Comparison of ENCODE assay signal across 14 cellular contexts in the genomic region with DNA sequence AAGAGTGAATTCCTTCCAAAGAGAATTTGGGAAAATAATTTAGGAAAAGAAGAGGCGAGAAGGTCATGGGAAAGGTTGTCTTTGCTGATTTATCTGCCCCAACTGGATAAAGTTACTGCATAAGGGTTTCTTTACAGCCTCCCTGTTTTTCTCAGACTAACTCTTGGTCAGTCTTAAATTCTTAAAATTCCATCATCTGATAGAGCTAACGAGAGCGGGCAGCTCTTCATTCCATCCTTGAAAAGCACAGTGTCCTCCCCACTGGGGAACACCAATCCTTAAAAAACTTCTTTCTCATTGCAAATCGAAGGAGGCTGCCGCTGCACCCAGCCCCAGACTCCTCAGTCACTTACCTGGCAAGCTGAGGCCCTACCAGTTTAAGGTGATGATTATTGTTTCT.
DNase-seq lines count a peak whose midpoint lies in the region; ATAC-seq and TF ChIP-seq lines count a peak whose summit lies in the region.
"Had no signal": no experiment of that assay in that cellular context is flagged by ENCODE, and none has a peak within 500 bp of the region (broad histone marks: within the 10 kb centered on the region; RNA-seq: fewer than 3 reads in every experiment).

No MANE protein-coding gene starts in this region.

- DNase-seq in H9: no peak
- DNase-seq in astrocyte of the hippocampus (ENCODE audit: low read depth, low spot score): peak; percentile 69
- DNase-seq in iris pigment epithelial cell (ENCODE audit: low read depth): peak; percentile 81
- no peak for DNase-seq in spleen
- DNase-seq in NCI-H1105 (lab: John Stamatoyannopoulos, UW): no peak
- no peak for DNase-seq in CD8-positive, alpha-beta T cell
- DNase-seq: activated T-cell treated with anti-CD3 and anti-CD28 coated beads for 4 hours, midbrain, NCI-H187 treated with DMSO at 0.1 percent for 48 hours, substantia nigra had no signal

- H4K5ac ChIP-seq in H9 (ENCODE audit: insufficient read length, low read depth, low read length): no peak overlapping the region

- no peak for ATAC-seq in GM21447 (IDR thresholded peaks at IDR 0.05; ENCODE audit: unreplicated experiment)
- no peak for ATAC-seq in CD8-positive, alpha-beta T cell
- no peak for ATAC-seq in HG03469 (IDR thresholded peaks at IDR 0.05; ENCODE audit: unreplicated experiment)

- no peak overlapping the region for H3K4ac ChIP-seq in H9 (ENCODE audit: low read depth, low read length)

- no peak overlapping the region for H3K9ac ChIP-seq in H9 (ENCODE audit: extremely low read depth, insufficient read length, low read length)
- H3K9ac ChIP-seq: KMS-11 had no signal

- WGBS in H9 (ENCODE audit: extremely low coverage, insufficient read length, low lambda C conversion rate): no CpG with 5 or more reads among the region's 5 CpGs
- WGBS in spleen, 5 donors: 64 to 87% (median 80%) methylated on average over 5 of the region's 5 CpGs

- peaks cover 0 to 34% (median 7%) of the 10 kb centered on the region in 6 donors for H3K36me3 ChIP-seq in spleen
- peaks cover 12% of the 10 kb centered on the region for H3K36me3 ChIP-seq in CD8-positive, alpha-beta T cell (ENCODE audit: insufficient read depth, low read length)

- no peaks in the 10 kb centered on the region for H3K27me3 ChIP-seq in H9 (ENCODE audit: insufficient read depth, low read length)
- H3K27me3 ChIP-seq in spleen (replicated peaks in 1 of 7): no peaks in the 10 kb centered on the region
- no peaks in the 10 kb centered on the region for H3K27me3 ChIP-seq in CD8-positive, alpha-beta T cell (ENCODE audit: insufficient read depth, low read length)
- H3K27me3 ChIP-seq: right atrium auricular region had no signal

- TF ChIP-seq CTCF in H9 (conservative IDR thresholded peaks at IDR 0.05) (no peak), spleen (IDR thresholded peaks at IDR 0.05 in 8 of 11, conservative IDR thresholded peaks at IDR 0.05 in 3 of 11) (no peak)
- TF ChIP-seq CTCF in CD8-positive, alpha-beta T cell (IDR thresholded peaks at IDR 0.05): no peak

- peak overlapping the region in 2 of 3 experiments; percentile 90 to 97; a peak in 4 of 7 replicates for H3K27ac Mint-ChIP-seq in H9
- no peak overlapping the region for H3K27ac Mint-ChIP-seq in CD8-positive, alpha-beta T cell

- no peak overlapping the region for H3K4me2 ChIP-seq in H9 (ENCODE audit: insufficient read depth, insufficient read length, low read length)
- H3K4me2 ChIP-seq: KMS-11 had no signal

- H3K23ac ChIP-seq in H9 (ENCODE audit: insufficient read length, low read depth, low read length): no peak overlapping the region

- H2BK20ac ChIP-seq in H9 (ENCODE audit: low read depth, low read length, poor library complexity, severe bottlenecking): no peak overlapping the region

- H3K4me1 Mint-ChIP-seq in H9: peaks cover 30 to 38% of the 10 kb centered on the region in 2 experiments
- no peaks in the 10 kb centered on the region for H3K4me1 Mint-ChIP-seq in CD8-positive, alpha-beta T cell (ENCODE audit: low read depth)

- H4K20me1 ChIP-seq in H9 (ENCODE audit: control insufficient read depth, insufficient read depth, insufficient read length): no peaks in the 10 kb centered on the region

- no peak overlapping the region for H4K91ac ChIP-seq in H9 (ENCODE audit: insufficient read length, low read depth, low read length)

- peaks cover 7% of the 10 kb centered on the region; the same call in 1 of the 2 replicates for H3K4me1 ChIP-seq in H9 (ENCODE audit: insufficient read depth, low read length)
- peaks cover 0 to 53% (median 10%) of the 10 kb centered on the region in 6 donors for H3K4me1 ChIP-seq in spleen
- H3K4me1 ChIP-seq in CD8-positive, alpha-beta T cell (ENCODE audit: insufficient read depth, low read length): no peaks in the 10 kb centered on the region

- POLR2A ChIA-PET in CD8-positive, alpha-beta T cell (lab: Charles Lee): interaction anchor here (1.4 kb wide), 1 partner anchor 12 kb away, joined by 4 read pairs; no protein-coding TSS in a partner anchor

- no peaks in the 10 kb centered on the region for H3K79me1 ChIP-seq in H9 (ENCODE audit: insufficient read depth, low read depth, low read length, poor library complexity, severe bottlenecking)

- intact Hi-C loops in spleen (cut with DNase I; ENCODE audit: low total_unique reads): no loop called here
- intact Hi-C loops in CD8-positive, alpha-beta T cell (cut with DNase I, micrococcal nuclease): no loop called here

- H3K14ac ChIP-seq in H9 (ENCODE audit: insufficient read depth, low read length): no peak overlapping the region

- H4K8ac ChIP-seq in H9 (replicated peaks; ENCODE audit: insufficient read length, low read depth, low read length): no peak overlapping the region

- CTCF ChIA-PET in CD8-positive, alpha-beta T cell (lab: Charles Lee): no interaction called here

- H3K79me2 ChIP-seq in H9 (ENCODE audit: insufficient read depth, low read length): 0 out of 2 replicates have a peak, but pooled peaks cover 2% of the 10 kb centered on the region

- no peak for TF ChIP-seq POLR2A in spleen (IDR thresholded peaks at IDR 0.05)

- H2BK12ac ChIP-seq in H9 (ENCODE audit: insufficient read length, low read depth, low read length): no peak overlapping the region

- no peak overlapping the region for H3K18ac ChIP-seq in H9 (ENCODE audit: insufficient read length, low read depth, low read length)

- H3K56ac ChIP-seq in H9 (ENCODE audit: insufficient read length, low read depth, low read length): no peak overlapping the region

- no peak overlapping the region for H2AK5ac ChIP-seq in H9 (ENCODE audit: insufficient read length, low read length)

- no peak overlapping the region for H2BK120ac ChIP-seq in H9 (ENCODE audit: low read depth, low read length, poor library complexity, severe bottlenecking)

- no peak overlapping the region for H2BK5ac ChIP-seq in H9 (ENCODE audit: insufficient read length, low read length)

- H3K27ac ChIP-seq in H9 (ENCODE audit: insufficient read length, low read depth, low read length): no peak overlapping the region
- H3K27ac ChIP-seq in spleen: peak overlapping the region in 7 of 8 donors; percentile 62 to 86 (median 82)
- H3K27ac ChIP-seq in CD8-positive, alpha-beta T cell (ENCODE audit: low read depth, low read length): no peak overlapping the region
- H3K27ac ChIP-seq: KMS-11 had no signal

- peaks cover 17 to 40% (median 32%) of the 10 kb centered on the region in 3 experiments; a peak in 6 of 7 replicates for H3K36me3 Mint-ChIP-seq in H9 (ENCODE audit: insufficient read depth in 1 of 3, low read depth in 3 of 3)
- peaks cover 65% of the 10 kb centered on the region for H3K36me3 Mint-ChIP-seq in CD8-positive, alpha-beta T cell

- no peak overlapping the region for H3T11ph ChIP-seq in H9 (ENCODE audit: low read length)

- no peaks in the 10 kb centered on the region for H3K27me3 Mint-ChIP-seq in H9 (ENCODE audit: low read depth)
- no peaks in the 10 kb centered on the region for H3K27me3 Mint-ChIP-seq in CD8-positive, alpha-beta T cell (ENCODE audit: low read depth)

- no peaks in the 10 kb centered on the region for H3K9me3 ChIP-seq in H9 (ENCODE audit: control insufficient read depth, low read depth, low read length)
- no peaks in the 10 kb centered on the region for H3K9me3 ChIP-seq in spleen
- H3K9me3 ChIP-seq in CD8-positive, alpha-beta T cell (ENCODE audit: low read length): no peaks in the 10 kb centered on the region
- H3K9me3 ChIP-seq: right atrium auricular region had no signal

- H3K4me3 Mint-ChIP-seq in H9: peak overlapping the region in 1 of 2 experiments; percentile 9; a peak in 1 of 5 replicates
- no peak overlapping the region for H3K4me3 Mint-ChIP-seq in CD8-positive, alpha-beta T cell

- peak overlapping the region in 1 of 8 donors; percentile 44 for H3K4me3 ChIP-seq in spleen
- no peak overlapping the region for H3K4me3 ChIP-seq in CD8-positive, alpha-beta T cell (ENCODE audit: low read depth, low read length)
- H3K4me3 ChIP-seq: right atrium auricular region had no signal

- H2AFZ ChIP-seq in H9 (ENCODE audit: low read length): no peak overlapping the region

- H2BK15ac ChIP-seq in H9 (ENCODE audit: low read depth, low read length): no peak overlapping the region

- no peaks in the 10 kb centered on the region for H3K9me3 Mint-ChIP-seq in H9
- no peaks in the 10 kb centered on the region for H3K9me3 Mint-ChIP-seq in CD8-positive, alpha-beta T cell

- H3K23me2 ChIP-seq in H9 (ENCODE audit: insufficient read length, low read depth, low read length, poor library complexity, severe bottlenecking): no peaks in the 10 kb centered on the region

Comparison
In these comparisons a context has a peak if more than half of its experiments do, and no peak if none do; other contexts are left out.
1. DNase-seq: peak in astrocyte of the hippocampus (single experiment) and iris pigment epithelial cell (single experiment); none in H9 (single experiment), spleen (single experiment), NCI-H1105 (single experiment) and CD8-positive, alpha-beta T cell (0 of 7).
2. H3K27ac ChIP-seq: peak in spleen (7 of 8); none in H9 (single experiment) and CD8-positive, alpha-beta T cell (single experiment).